22 cellular contexts compared by ENCODE assay signal in genomic region chr12:75528692-75529091, GRCh38.
"Had no signal": no experiment of that assay in that cellular context is flagged by ENCODE, and none has a peak within 500 bp of the region (broad histone marks: within the 10 kb centered on the region; RNA-seq: fewer than 3 reads in every experiment).

No MANE protein-coding gene starts in this region.

- H3K36me3 Mint-ChIP-seq: naive thymus-derived CD8-positive, alpha-beta T cell had no signal

- H3K4me1 ChIP-seq: gastrocnemius medialis, parathyroid adenoma, right lobe of liver, testis, upper lobe of left lung had no signal

- H3K9me3 ChIP-seq: gastrocnemius medialis, heart right ventricle, neutrophil, right lobe of liver, testis, upper lobe of left lung had no signal

- H3K27ac ChIP-seq: brain microvascular endothelial cell, coronary artery, gastrocnemius medialis, heart right ventricle, neutrophil, parathyroid adenoma, right lobe of liver, testis, upper lobe of left lung had no signal

- H3K27me3 ChIP-seq: brain microvascular endothelial cell, gastrocnemius medialis, right lobe of liver, testis, upper lobe of left lung had no signal

- H3K27ac Mint-ChIP-seq: activated CD4-positive, alpha-beta memory T cell treated with anti-CD3 and anti-CD28 coated beads, Interleukin-2, amount 10 ng/mL, durations not matched to agents 7 days and 5 days; activated naive CD4-positive, alpha-beta T cell treated with anti-CD3 and anti-CD28 coated beads for 36 hours; activated T-cell treated with anti-CD3 and anti-CD28 coated beads, Interleukin-2, amount 50 U/mL, for 24 hours; activated T-helper 2 cell treated with anti-CD3 and anti-CD28 coated beads, Interferon-gamma antibody, Interleukin-2, Interleukin-4, amounts not matched to agents 10 μg/mL and 5 μg/mL and 100 μg/mL, durations not matched to agents 14 hours and 24 hours and 36 hours; T-helper 2 cell treated with Interferon-gamma antibody and Interleukin-4, amounts not matched to agents 5 μg/mL and 100 μg/mL, for 36 hours had no signal

- H3K79me2 ChIP-seq: parathyroid adenoma had no signal

- H3K9ac ChIP-seq: parathyroid adenoma had no signal

- H3K4me3 Mint-ChIP-seq: activated CD4-positive, alpha-beta memory T cell treated with anti-CD3 and anti-CD28 coated beads, Interleukin-2, amount 10 ng/mL, durations not matched to agents 7 days and 5 days; activated naive CD4-positive, alpha-beta T cell treated with anti-CD3 and anti-CD28 coated beads for 36 hours; activated T-cell treated with anti-CD3 and anti-CD28 coated beads, Interleukin-2, amount 50 U/mL, for 24 hours; naive thymus-derived CD8-positive, alpha-beta T cell; T-helper 2 cell treated with Interferon-gamma antibody and Interleukin-4, amounts not matched to agents 5 μg/mL and 100 μg/mL, for 36 hours had no signal

- H3K4me3 ChIP-seq: coronary artery, gastrocnemius medialis, heart right ventricle, right lobe of liver, testis, upper lobe of left lung had no signal

- H2AFZ ChIP-seq: parathyroid adenoma had no signal

- H3K36me3 ChIP-seq: brain microvascular endothelial cell, gastrocnemius medialis, heart right ventricle, neutrophil, right lobe of liver, upper lobe of left lung had no signal

- DNase-seq: activated CD4-positive, alpha-beta memory T cell treated with anti-CD3 and anti-CD28 coated beads, Interleukin-2, amount 10 ng/mL, durations not matched to agents 7 days and 5 days; activated CD4-positive, alpha-beta T cell treated with anti-CD3 and anti-CD28 coated beads for 48 hours; activated CD4-positive, CD25-positive, alpha-beta regulatory T cell; activated naive CD4-positive, alpha-beta T cell treated with anti-CD3 and anti-CD28 coated beads for 36 hours; activated T-cell treated with anti-CD3 and anti-CD28 coated beads, Interleukin-2, amount 50 U/mL, for 24 hours; brain microvascular endothelial cell; erythroblast; gastrocnemius medialis; heart right ventricle; kidney glomerular epithelial cell; left ventricle myocardium superior; naive thymus-derived CD8-positive, alpha-beta T cell; right lobe of liver; small intestine; stimulated activated CD4-positive, alpha-beta T cell treated with anti-CD3 and anti-CD28 coated beads, Interleukin-4, amount 100 ng/mL, for 1 hour; testis; upper lobe of left lung had no signal

- ATAC-seq: gastrocnemius medialis; heart right ventricle; left ventricle myocardium superior; naive thymus-derived CD8-positive, alpha-beta T cell; right lobe of liver had no signal

- H3K9me3 Mint-ChIP-seq: activated CD4-positive, alpha-beta memory T cell treated with anti-CD3 and anti-CD28 coated beads, Interleukin-2, amount 10 ng/mL, durations not matched to agents 7 days and 5 days; activated naive CD4-positive, alpha-beta T cell treated with anti-CD3 and anti-CD28 coated beads for 36 hours; activated T-cell treated with anti-CD3 and anti-CD28 coated beads, Interleukin-2, amount 50 U/mL, for 24 hours; activated T-helper 2 cell treated with anti-CD3 and anti-CD28 coated beads, Interferon-gamma antibody, Interleukin-2, Interleukin-4, amounts not matched to agents 10 μg/mL and 5 μg/mL and 100 μg/mL, durations not matched to agents 14 hours and 24 hours and 36 hours; naive thymus-derived CD8-positive, alpha-beta T cell; T-helper 2 cell treated with Interferon-gamma antibody and Interleukin-4, amounts not matched to agents 5 μg/mL and 100 μg/mL, for 36 hours had no signal
